In the genomic region with DNA sequence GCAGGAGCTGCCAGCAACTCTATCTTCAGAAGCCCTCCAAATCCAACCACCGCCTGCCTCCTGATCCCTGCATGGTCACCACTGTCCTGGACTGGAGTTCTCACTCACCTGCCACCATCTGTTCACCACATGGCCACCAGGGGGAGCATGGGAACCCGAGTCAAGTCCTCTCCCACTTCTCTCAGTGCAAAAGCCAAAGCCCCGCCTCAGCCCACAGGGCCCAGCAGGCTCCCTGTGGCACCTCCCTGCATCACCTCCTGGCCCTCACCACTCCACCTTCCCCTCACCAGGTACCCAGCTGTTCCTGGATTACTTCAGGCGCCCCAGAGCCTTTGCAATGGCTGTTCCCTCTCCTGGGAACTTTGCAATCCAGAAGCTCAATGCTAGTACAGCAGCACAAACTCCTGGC, we compare ENCODE assay signal across 9 cellular contexts. TPM values are rescaled to one million over a fixed set of nuclear protein-coding genes. Genes with fewer than 3 reads are reported as not detected.
DNase-seq lines count a peak whose midpoint lies in the region; ATAC-seq and TF ChIP-seq lines count a peak whose summit lies in the region.
"Had no signal": no experiment of that assay in that cellular context is flagged by ENCODE, and none has a peak within 500 bp of the region (broad histone marks: within the 10 kb centered on the region; RNA-seq: fewer than 3 reads in every experiment).

No MANE protein-coding gene starts in this region.

- H3K4me2 ChIP-seq in neural cell (ENCODE audit: low read length) = no peak overlapping the region

- H3K9me3 ChIP-seq in Caco-2 = no peaks in the 10 kb centered on the region
- H3K9me3 ChIP-seq in esophagus muscularis mucosa = no peaks in the 10 kb centered on the region
- no peaks in the 10 kb centered on the region for H3K9me3 ChIP-seq in neural cell (ENCODE audit: low read length)

- no peak for TF ChIP-seq POLR2A in esophagus muscularis mucosa (IDR thresholded peaks at IDR 0.05; ENCODE audit: low read depth)

- no peak overlapping the region for H3K4me3 Mint-ChIP-seq in Caco-2 (ENCODE audit: unreplicated experiment)
- H3K4me3 Mint-ChIP-seq in stimulated activated naive CD8-positive, alpha-beta T cell treated with anti-CD3 and anti-CD28 coated beads, Interleukin-15, amount 100 ng/mL, for 72 hours = no peak overlapping the region

- no peak overlapping the region for H2AFZ ChIP-seq in neural cell (ENCODE audit: low read depth, low read length)

- no peak for TF ChIP-seq EP300 in esophagus muscularis mucosa (IDR thresholded peaks at IDR 0.05)
- no peak for TF ChIP-seq EP300 in neural cell (conservative IDR thresholded peaks at IDR 0.05; ENCODE audit: poor library complexity, severe bottlenecking)

- H3K4me1 ChIP-seq in Caco-2 (no peaks in the 10 kb centered on the region), esophagus muscularis mucosa (peaks cover 13 to 33% (median 25%) of the 10 kb centered on the region in 4 donors)

- no peaks in the 10 kb centered on the region for H3K9me2 ChIP-seq in neural cell (ENCODE audit: insufficient read depth, low read length)

- BruUV-seq in Caco-2 (replicated peaks; lab: Mats Ljungman, UMichigan) = no TSS peak

- peak; percentile 84 to 90 for TF ChIP-seq CTCF in Caco-2 (IDR thresholded peaks at IDR 0.05; ENCODE audit: insufficient read depth in 1 of 2, low read depth in 1 of 2, low read length in 1 of 2, severe bottlenecking in 1 of 2, unreplicated experiment in 1 of 2)
- peak; percentile 71 to 86 (median 73) for TF ChIP-seq CTCF in esophagus muscularis mucosa (IDR thresholded peaks at IDR 0.05)
- TF ChIP-seq CTCF in neural cell (IDR thresholded peaks at IDR 0.05; ENCODE audit: poor library complexity, severe bottlenecking) = peak; percentile 79

- peak; percentile 45 for TF ChIP-seq RAD21 in neural cell (conservative IDR thresholded peaks at IDR 0.05)

- peak; percentile 45 for ATAC-seq in stimulated activated naive CD8-positive, alpha-beta T cell treated with anti-CD3 and anti-CD28 coated beads, Interleukin-15, amount 100 ng/mL, for 72 hours
- no peak for ATAC-seq in HG02938 (IDR thresholded peaks at IDR 0.05; ENCODE audit: unreplicated experiment)

- H3K4me1 Mint-ChIP-seq in Caco-2 (ENCODE audit: low read depth, unreplicated experiment) = no peaks in the 10 kb centered on the region
- peaks cover 57% of the 10 kb centered on the region for H3K4me1 Mint-ChIP-seq in stimulated activated naive CD8-positive, alpha-beta T cell treated with anti-CD3 and anti-CD28 coated beads, Interleukin-15, amount 100 ng/mL, for 72 hours

- H3K27me3 ChIP-seq in Caco-2 (replicated peaks; ENCODE audit: control insufficient read depth, insufficient read depth, low read length) (no peaks in the 10 kb centered on the region), esophagus muscularis mucosa (no peaks in the 10 kb centered on the region), neural cell (ENCODE audit: insufficient read depth, low read depth, low read length) (no peaks in the 10 kb centered on the region)

- H3K79me2 ChIP-seq in neural cell (replicated peaks; ENCODE audit: insufficient read depth, low read length) = peaks cover 12% of the 10 kb centered on the region

- no peaks in the 10 kb centered on the region for H3K27me3 Mint-ChIP-seq in Caco-2 (ENCODE audit: insufficient read depth, unreplicated experiment)
- H3K27me3 Mint-ChIP-seq in stimulated activated naive CD8-positive, alpha-beta T cell treated with anti-CD3 and anti-CD28 coated beads, Interleukin-15, amount 100 ng/mL, for 72 hours = no peaks in the 10 kb centered on the region

- H3K4me3 ChIP-seq in Caco-2 (ENCODE audit: low read depth, low read length) = no peak overlapping the region
- no peak overlapping the region for H3K4me3 ChIP-seq in esophagus muscularis mucosa
- no peak overlapping the region for H3K4me3 ChIP-seq in neural cell (ENCODE audit: low read length)

- no peak overlapping the region for H3K9ac ChIP-seq in neural cell (ENCODE audit: low read length)

- intact Hi-C loops in Caco-2 (cut with micrococcal nuclease; ENCODE audit: unreplicated experiment) (no loop called here), esophagus muscularis mucosa (cut with DNase I) (no loop called here)

- H3F3A ChIP-seq in neural cell (ENCODE audit: insufficient read depth, low read length, poor library complexity, severe bottlenecking) = peaks cover 5% of the 10 kb centered on the region

- H3K27ac ChIP-seq in esophagus muscularis mucosa (replicated peaks in 1 of 4) = peak overlapping the region in 1 of 4 donors; percentile 4
- no peak overlapping the region for H3K27ac ChIP-seq in neural cell (ENCODE audit: low read length)

- H3K36me3 ChIP-seq in Caco-2 (ENCODE audit: control insufficient read depth, insufficient read depth, low read length) = peaks cover 16% of the 10 kb centered on the region
- peaks cover 59 to 87% (median 79%) of the 10 kb centered on the region in 4 donors for H3K36me3 ChIP-seq in esophagus muscularis mucosa
- H3K36me3 ChIP-seq in neural cell (ENCODE audit: insufficient read depth, low read length) = peaks cover 5% of the 10 kb centered on the region

- WGBS in esophagus muscularis mucosa = 23% methylated on average over 4 of the region's 4 CpGs

- H3K27ac Mint-ChIP-seq in Caco-2 (ENCODE audit: unreplicated experiment) = peak overlapping the region; percentile 82
- peak overlapping the region in 1 of 2 donors; percentile 64 for H3K27ac Mint-ChIP-seq in stimulated activated naive CD8-positive, alpha-beta T cell treated with anti-CD3 and anti-CD28 coated beads, Interleukin-15, amount 100 ng/mL, for 72 hours

- no peaks in the 10 kb centered on the region for H3K9me3 Mint-ChIP-seq in Caco-2 (ENCODE audit: unreplicated experiment)
- no peaks in the 10 kb centered on the region for H3K9me3 Mint-ChIP-seq in stimulated activated naive CD8-positive, alpha-beta T cell treated with anti-CD3 and anti-CD28 coated beads, Interleukin-15, amount 100 ng/mL, for 72 hours

- CTCF ChIA-PET in Caco-2 (lab: Charles Lee) = interaction anchor here (0.6 to 1.6 kb wide), 3 partner anchors 102 to 196 kb away, joined by 3 to 7 read pairs (median 5); no protein-coding TSS in a partner anchor

- DNase-seq in Caco-2 (peak; percentile 87 to 91), HUDEP-2 (lab: John Stamatoyannopoulos, UW; ENCODE audit: unreplicated experiment in 76 of 76) (peak in 73 of 76 experiments; percentile 39 to 96 (median 83)), OCI-M2 (lab: John Stamatoyannopoulos, UW; ENCODE audit: unreplicated experiment) (peak; percentile 75), activated T-cell treated with anti-CD3 and anti-CD28 coated beads for 24 hours (ENCODE audit: low read depth) (peak; percentile 79), esophagus muscularis mucosa (ENCODE audit: extremely low spot score) (peak; percentile 93)
- peak; percentile 81 to 84 for DNase-seq in stimulated activated naive CD8-positive, alpha-beta T cell treated with anti-CD3 and anti-CD28 coated beads, Interleukin-15, amount 100 ng/mL, for 72 hours

- POLR2A ChIA-PET in Caco-2 (lab: Charles Lee) = no interaction called here

- peaks cover 3% of the 10 kb centered on the region for H4K20me1 ChIP-seq in neural cell (ENCODE audit: insufficient read depth)

- H3K36me3 Mint-ChIP-seq in Caco-2 (ENCODE audit: insufficient read depth, unreplicated experiment) = peaks cover 91% of the 10 kb centered on the region

TF ChIP-seq in neural cell, 6 proteins besides CTCF, POLR2A, EP300 and RAD21:
- TF ChIP-seq TAF1 (IDR thresholded peaks at IDR 0.05; ENCODE audit: low read depth) (no peak), POLR2AphosphoS5 (IDR thresholded peaks at IDR 0.05) (no peak), MXI1 (conservative IDR thresholded peaks at IDR 0.05; ENCODE audit: poor library complexity, severe bottlenecking) (no peak), SMC3 (conservative IDR thresholded peaks at IDR 0.05; ENCODE audit: poor library complexity) (peak; percentile 72), EZH2 (IDR thresholded peaks at IDR 0.05; ENCODE audit: borderline replicate concordance, insufficient read depth, low read length, poor library complexity, severe bottlenecking) (no peak)
- TF ChIP-seq, protein P1, sequence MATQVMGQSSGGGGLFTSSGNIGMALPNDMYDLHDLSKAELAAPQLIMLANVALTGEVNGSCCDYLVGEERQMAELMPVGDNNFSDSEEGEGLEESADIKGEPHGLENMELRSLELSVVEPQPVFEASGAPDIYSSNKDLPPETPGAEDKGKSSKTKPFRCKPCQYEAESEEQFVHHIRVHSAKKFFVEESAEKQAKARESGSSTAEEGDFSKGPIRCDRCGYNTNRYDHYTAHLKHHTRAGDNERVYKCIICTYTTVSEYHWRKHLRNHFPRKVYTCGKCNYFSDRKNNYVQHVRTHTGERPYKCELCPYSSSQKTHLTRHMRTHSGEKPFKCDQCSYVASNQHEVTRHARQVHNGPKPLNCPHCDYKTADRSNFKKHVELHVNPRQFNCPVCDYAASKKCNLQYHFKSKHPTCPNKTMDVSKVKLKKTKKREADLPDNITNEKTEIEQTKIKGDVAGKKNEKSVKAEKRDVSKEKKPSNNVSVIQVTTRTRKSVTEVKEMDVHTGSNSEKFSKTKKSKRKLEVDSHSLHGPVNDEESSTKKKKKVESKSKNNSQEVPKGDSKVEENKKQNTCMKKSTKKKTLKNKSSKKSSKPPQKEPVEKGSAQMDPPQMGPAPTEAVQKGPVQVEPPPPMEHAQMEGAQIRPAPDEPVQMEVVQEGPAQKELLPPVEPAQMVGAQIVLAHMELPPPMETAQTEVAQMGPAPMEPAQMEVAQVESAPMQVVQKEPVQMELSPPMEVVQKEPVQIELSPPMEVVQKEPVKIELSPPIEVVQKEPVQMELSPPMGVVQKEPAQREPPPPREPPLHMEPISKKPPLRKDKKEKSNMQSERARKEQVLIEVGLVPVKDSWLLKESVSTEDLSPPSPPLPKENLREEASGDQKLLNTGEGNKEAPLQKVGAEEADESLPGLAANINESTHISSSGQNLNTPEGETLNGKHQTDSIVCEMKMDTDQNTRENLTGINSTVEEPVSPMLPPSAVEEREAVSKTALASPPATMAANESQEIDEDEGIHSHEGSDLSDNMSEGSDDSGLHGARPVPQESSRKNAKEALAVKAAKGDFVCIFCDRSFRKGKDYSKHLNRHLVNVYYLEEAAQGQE (IDR thresholded peaks at IDR 0.05; ENCODE audit: borderline replicate concordance) = no peak

RNA-seq across cellular contexts. Expression of a gene that starts 5.3 kb away (rescaled TPM):
- total RNA-seq in Caco-2 (2022) (76.3 and 76.4 TPM in 2 replicates), esophagus muscularis mucosa (10 to 100 TPM; 74.3 to 92.3 (median 85.0) TPM)
- polyA plus RNA-seq in neural cell = 227 and 239 TPM in 2 replicates
- polyA minus RNA-seq in neural cell = 78.4 and 104 TPM in 2 replicates

RNA-seq across cellular contexts. Expression of a gene that starts 9.8 kb away (rescaled TPM):
- total RNA-seq in Caco-2 (2022) (17.5 and 20.4 TPM in 2 replicates), esophagus muscularis mucosa (10 to 100 TPM in 3 of 4 donors, 1 to 10 TPM in 1; 10.0 to 19.7 (median 13.9) TPM)
- polyA plus RNA-seq in neural cell = 45.3 and 51.3 TPM in 2 replicates
- 14.8 and 15.3 TPM in 2 replicates for polyA minus RNA-seq in neural cell

RNA-seq across cellular contexts. Expression of a gene that starts 9.8 kb away (rescaled TPM):
- total RNA-seq in Caco-2 (2022) (70.5 and 88.9 TPM in 2 replicates), esophagus muscularis mucosa (10 to 100 TPM; 65.7 to 80.8 (median 68.9) TPM)
- 11.5 and 23.4 TPM in 2 replicates for polyA plus RNA-seq in neural cell
- polyA minus RNA-seq in neural cell = 14.1 and 20.0 TPM in 2 replicates

RNA-seq across cellular contexts. Expression of a gene that starts 11.4 kb away (rescaled TPM):
- total RNA-seq in Caco-2 (2022) (0.91 TPM in 1 of 2 replicates, not detected in the other), esophagus muscularis mucosa (not detected)
- not detected in 2 replicates for polyA plus RNA-seq in neural cell
- not detected in 2 replicates for polyA minus RNA-seq in neural cell
- total RNA-seq: T-helper 2 cell treated with Interferon-gamma antibody and Interleukin-4, amounts not matched to agents 100 ng/mL and 5 ng/mL, for 36 hours had no signal

RNA-seq across cellular contexts. Expression of a gene that starts 20.0 kb away (rescaled TPM):
- 8.3 and 10.6 TPM in 2 replicates for total RNA-seq in Caco-2 (2022)
- total RNA-seq in esophagus muscularis mucosa = 10 to 100 TPM in 1 of 4 donors, 1 to 10 TPM in 3; 4.3 to 10.6 (median 7.5) TPM
- 16.2 and 20.9 TPM in 2 replicates for polyA plus RNA-seq in neural cell
- 7.3 and 9.0 TPM in 2 replicates for polyA minus RNA-seq in neural cell
